ENCODE assay signal across 1 cellular context in the genomic region with DNA sequence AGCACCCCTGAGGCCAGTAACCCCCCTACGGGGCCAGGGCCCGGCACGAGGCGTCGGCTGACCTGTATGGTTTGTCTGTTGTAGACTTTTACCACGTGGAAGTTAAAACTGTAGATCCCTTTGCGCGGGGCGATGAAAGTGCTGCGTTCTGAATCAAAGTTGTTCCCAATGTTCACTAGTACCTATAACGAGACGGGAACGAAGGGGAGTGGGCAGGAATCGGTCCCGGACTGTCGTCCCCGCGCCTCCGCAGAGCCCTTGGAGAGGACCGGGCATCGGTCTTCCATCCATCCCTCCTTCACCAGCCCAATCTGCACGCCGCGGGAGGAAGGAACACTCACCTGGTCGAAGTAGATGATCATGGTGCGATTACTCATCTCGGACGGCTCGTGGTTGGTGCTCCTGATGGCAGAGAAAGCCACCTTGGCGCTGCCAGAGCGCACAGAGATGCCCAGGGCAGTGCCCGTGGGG.
TF ChIP-seq lines count a peak whose summit lies in the region.

No MANE protein-coding gene starts in this region.

TF ChIP-seq in HepG2, 621 proteins besides CTCF, POLR2A, EP300 and RAD21 (continued from another document):
- TF ChIP-seq U2AF2 (IDR thresholded peaks at IDR 0.05; ENCODE audit: low read depth, low read length) (no peak), ZBTB20 (CRISPR knock-in tag; IDR thresholded peaks at IDR 0.05; ENCODE audit: borderline replicate concordance, low read depth) (no peak), ISL2 (CRISPR knock-in tag; IDR thresholded peaks at IDR 0.05) (no peak), YY1 (IDR thresholded peaks at IDR 0.05; ENCODE audit: insufficient read depth, insufficient replicate concordance, low read depth, low read length) (no peak), ZNF468 (CRISPR knock-in tag; IDR thresholded peaks at IDR 0.05) (no peak), SOX5 (CRISPR knock-in tag; IDR thresholded peaks at IDR 0.05; ENCODE audit: borderline replicate concordance) (no peak), SMAD9 (CRISPR knock-in tag; IDR thresholded peaks at IDR 0.05) (no peak), NR2F6 (IDR thresholded peaks at IDR 0.05) (no peak), NR2F6 (CRISPR knock-in tag; IDR thresholded peaks at IDR 0.05) (no peak)
TF ChIP-seq in HepG2: peak in this region for 0.
